In genomic region chr17:68355093-68355492, GRCh38 we compare ENCODE assay signal across 15 cellular contexts.
A peak's percentile ranks its signal among the peaks of the same experiment; 100 is the strongest.
DNase-seq lines count a peak whose midpoint lies in the region; ATAC-seq and TF ChIP-seq lines count a peak whose summit lies in the region.
"Had no signal": no experiment of that assay in that cellular context is flagged by ENCODE, and none has a peak within 500 bp of the region (broad histone marks: within the 10 kb centered on the region; RNA-seq: fewer than 3 reads in every experiment).

No MANE protein-coding gene starts in this region.

- H3K27me3 Mint-ChIP-seq in activated naive CD4-positive, alpha-beta T cell treated with anti-CD3 and anti-CD28 coated beads, Interleukin-2, amount 50 U/mL, for 24 hours = no peaks in the 10 kb centered on the region

- WGBS in smooth muscle cell (ENCODE audit: low lambda C conversion rate) = 61% methylated on average over 4 of the region's 4 CpGs
- 84 to 92% methylated on average over 4 of the region's 4 CpGs for WGBS in upper lobe of left lung, 2 donors

- H3K4me1 Mint-ChIP-seq in activated naive CD4-positive, alpha-beta T cell treated with anti-CD3 and anti-CD28 coated beads, Interleukin-2, amount 50 U/mL, for 24 hours = peaks cover 67% of the 10 kb centered on the region

- H3K27ac Mint-ChIP-seq in activated naive CD4-positive, alpha-beta T cell treated with anti-CD3 and anti-CD28 coated beads, Interleukin-2, amount 50 U/mL, for 24 hours = peak overlapping the region; percentile 26
- H3K27ac Mint-ChIP-seq: nephron progenitor cell had no signal

- H3K4me2 ChIP-seq in smooth muscle cell = peak overlapping the region; percentile 0

- H3K4me3 ChIP-seq in SJSA1 (no peak overlapping the region), fibroblast of the aortic adventitia (ENCODE audit: low read depth, low read length) (no peak overlapping the region), smooth muscle cell (no peak overlapping the region), upper lobe of left lung (no peak overlapping the region)

- no peak overlapping the region for H2AFZ ChIP-seq in smooth muscle cell (ENCODE audit: low read depth)

- no peak for ATAC-seq in upper lobe of left lung (ENCODE audit: low FRiP score in 2 of 2)
- ATAC-seq in GM21447 (IDR thresholded peaks at IDR 0.05; ENCODE audit: unreplicated experiment) = no peak
- ATAC-seq: activated CD4-positive, CD25-positive, alpha-beta regulatory T cell treated with anti-CD3 and anti-CD28 coated beads, Interleukin-2, amount 50 U/mL, for 24 hours had no signal

- no peaks in the 10 kb centered on the region for H3K9me3 Mint-ChIP-seq in activated naive CD4-positive, alpha-beta T cell treated with anti-CD3 and anti-CD28 coated beads, Interleukin-2, amount 50 U/mL, for 24 hours
- H3K9me3 Mint-ChIP-seq: nephron progenitor cell had no signal

- H3K27ac ChIP-seq in SJSA1 (peak overlapping the region; percentile 74), smooth muscle cell (ENCODE audit: low read depth) (no peak overlapping the region), upper lobe of left lung (no peak overlapping the region)

- no peak for TF ChIP-seq CTCF in fibroblast of the aortic adventitia (IDR thresholded peaks at IDR 0.05; ENCODE audit: insufficient read depth, low read length)
- no peak for TF ChIP-seq CTCF in smooth muscle cell (IDR thresholded peaks at IDR 0.05; ENCODE audit: borderline replicate concordance, insufficient read depth, poor library complexity, severe bottlenecking)
- TF ChIP-seq CTCF in upper lobe of left lung (IDR thresholded peaks at IDR 0.05) = no peak

- peak overlapping the region; percentile 8 for H3K4me3 Mint-ChIP-seq in activated naive CD4-positive, alpha-beta T cell treated with anti-CD3 and anti-CD28 coated beads, Interleukin-2, amount 50 U/mL, for 24 hours
- H3K4me3 Mint-ChIP-seq: nephron progenitor cell had no signal

- H3K9me3 ChIP-seq in SJSA1 (replicated peaks) = no peaks in the 10 kb centered on the region
- H3K9me3 ChIP-seq in smooth muscle cell (replicated peaks; ENCODE audit: low read depth) = no peaks in the 10 kb centered on the region
- H3K9me3 ChIP-seq in upper lobe of left lung = no peaks in the 10 kb centered on the region

- H3K36me3 Mint-ChIP-seq in activated naive CD4-positive, alpha-beta T cell treated with anti-CD3 and anti-CD28 coated beads, Interleukin-2, amount 50 U/mL, for 24 hours = peaks cover 3% of the 10 kb centered on the region

- H3K4me1 ChIP-seq in SJSA1 (replicated peaks) (peaks cover 41% of the 10 kb centered on the region), smooth muscle cell (ENCODE audit: low read depth) (no peaks in the 10 kb centered on the region), upper lobe of left lung (peaks cover 0 to 4% (median 0%) of the 10 kb centered on the region in 4 donors)

- peaks cover 3% of the 10 kb centered on the region for H3F3A ChIP-seq in smooth muscle cell (ENCODE audit: low read depth)

- H3K36me3 ChIP-seq in SJSA1 (no peaks in the 10 kb centered on the region), smooth muscle cell (ENCODE audit: low read depth) (no peaks in the 10 kb centered on the region), upper lobe of left lung (no peaks in the 10 kb centered on the region)

- no peaks in the 10 kb centered on the region for H4K20me1 ChIP-seq in smooth muscle cell (ENCODE audit: low read depth)

- no peak for TF ChIP-seq POLR2A in upper lobe of left lung (IDR thresholded peaks at IDR 0.05)

- no peaks in the 10 kb centered on the region for H3K27me3 ChIP-seq in SJSA1 (replicated peaks)
- no peaks in the 10 kb centered on the region for H3K27me3 ChIP-seq in smooth muscle cell (ENCODE audit: low read depth)
- no peaks in the 10 kb centered on the region for H3K27me3 ChIP-seq in upper lobe of left lung

- no peak for DNase-seq in activated naive CD4-positive, alpha-beta T cell (lab: John Stamatoyannopoulos, UW)
- DNase-seq in SJSA1 (ENCODE audit: low read depth in 1 of 2, low spot score in 2 of 2) (peak in 1 of 2 experiments; percentile 46), fibroblast of the aortic adventitia (ENCODE audit: low read depth) (peak; percentile 25), smooth muscle cell (lab: John Stamatoyannopoulos, UW; ENCODE audit: unreplicated experiment) (no peak), upper lobe of left lung (no peak), KG1 (lab: John Stamatoyannopoulos, UW) (no peak)
- DNase-seq: activated effector memory CD4-positive, alpha-beta T cell treated with Interleukin-2 at 50 U/mL for 16 hours; glutamatergic neuron; left cardiac atrium; NCI-H1930; nephron progenitor cell; stimulated activated CD4-positive, alpha-beta T cell treated with anti-CD3 and anti-CD28 coated beads, Interleukin-12 subunit alpha, Interleukin-12 subunit beta, amount 100 ng/mL, for 4 hours had no signal

- no peaks in the 10 kb centered on the region for H3K79me2 ChIP-seq in smooth muscle cell (ENCODE audit: low read depth)

- TF ChIP-seq EP300 in upper lobe of left lung (IDR thresholded peaks at IDR 0.05) = no peak

- no peak overlapping the region for H3K9ac ChIP-seq in smooth muscle cell (ENCODE audit: low read depth)
